Comparison of ENCODE assay signal across 23 cellular contexts in the genomic region with DNA sequence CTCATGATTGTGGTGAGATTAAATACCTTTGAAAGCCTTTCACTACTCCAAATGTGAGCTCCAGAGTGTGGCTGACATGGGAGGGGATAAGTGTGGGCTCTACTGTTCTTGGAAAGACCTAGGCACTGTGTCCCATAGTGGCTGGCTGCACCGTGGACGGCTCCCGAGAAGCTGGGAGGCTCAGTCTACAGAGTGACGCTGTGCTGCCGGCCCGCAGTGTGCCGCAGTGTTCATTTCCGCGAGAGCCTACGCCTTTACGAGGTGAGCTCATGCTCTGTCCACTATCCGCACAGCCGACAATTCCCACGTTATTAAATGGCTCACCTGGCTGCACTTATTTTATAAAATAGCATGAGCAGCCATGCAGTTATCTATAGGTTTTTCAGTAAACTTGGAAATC.
"Had no signal": no experiment of that assay in that cellular context is flagged by ENCODE, and none has a peak within 500 bp of the region (broad histone marks: within the 10 kb centered on the region; RNA-seq: fewer than 3 reads in every experiment).

No MANE protein-coding gene starts in this region.

- DNase-seq: colonic mucosa; cortex of kidney; dermis blood vessel endothelial cell; dorsolateral prefrontal cortex; effector CD4-positive, alpha-beta T cell; effector CD8-positive, alpha-beta T cell; effector memory CD4-positive, alpha-beta T cell; effector memory CD8-positive, alpha-beta T cell; endodermal cell; erythroblast; foreskin fibroblast; foreskin keratinocyte; foreskin melanocyte; gastrocnemius medialis; glutamatergic neuron; head of caudate nucleus; heart left ventricle; heart right ventricle had no signal

- H3K27me3 ChIP-seq: colonic mucosa, dorsolateral prefrontal cortex, esophagus muscularis mucosa, foreskin keratinocyte, gastrocnemius medialis, gastroesophageal sphincter, heart left ventricle, heart right ventricle had no signal

- H3K27ac Mint-ChIP-seq: dendritic cell treated with granulocyte-macrophage colony-stimulating factor and Interleukin-4, amounts not matched to agents 40 ng/mL and 50 ng/mL, for 4 days; effector memory CD8-positive, alpha-beta T cell; endodermal cell had no signal

- H3K9me3 ChIP-seq: colonic mucosa, esophagus muscularis mucosa, gastrocnemius medialis, gastroesophageal sphincter had no signal

- H3K4me3 ChIP-seq: colonic mucosa, coronary artery, dorsolateral prefrontal cortex, esophagus muscularis mucosa, gastrocnemius medialis, gastroesophageal sphincter, heart left ventricle, heart right ventricle had no signal

- H3K4me1 ChIP-seq: colonic mucosa, esophagus muscularis mucosa, foreskin keratinocyte, gastrocnemius medialis, gastroesophageal sphincter had no signal

- H3K9me3 Mint-ChIP-seq: dendritic cell treated with granulocyte-macrophage colony-stimulating factor and Interleukin-4, amounts not matched to agents 40 ng/mL and 50 ng/mL, for 4 days; effector memory CD8-positive, alpha-beta T cell; endodermal cell had no signal

- H3K27me3 Mint-ChIP-seq: dendritic cell treated with granulocyte-macrophage colony-stimulating factor and Interleukin-4, amounts not matched to agents 40 ng/mL and 50 ng/mL, for 4 days; effector memory CD8-positive, alpha-beta T cell had no signal

- H3K4me3 Mint-ChIP-seq: dendritic cell treated with granulocyte-macrophage colony-stimulating factor and Interleukin-4, amounts not matched to agents 40 ng/mL and 50 ng/mL, for 4 days; effector memory CD8-positive, alpha-beta T cell; endodermal cell had no signal

- H3K27ac ChIP-seq: colonic mucosa, coronary artery, dorsolateral prefrontal cortex, epithelial cell of prostate, esophagus muscularis mucosa, foreskin keratinocyte, gastrocnemius medialis, gastroesophageal sphincter, heart left ventricle, heart right ventricle had no signal

- H3K36me3 ChIP-seq: colonic mucosa, esophagus muscularis mucosa had no signal
